ENCODE assay signal across 21 cellular contexts in the genomic region with DNA sequence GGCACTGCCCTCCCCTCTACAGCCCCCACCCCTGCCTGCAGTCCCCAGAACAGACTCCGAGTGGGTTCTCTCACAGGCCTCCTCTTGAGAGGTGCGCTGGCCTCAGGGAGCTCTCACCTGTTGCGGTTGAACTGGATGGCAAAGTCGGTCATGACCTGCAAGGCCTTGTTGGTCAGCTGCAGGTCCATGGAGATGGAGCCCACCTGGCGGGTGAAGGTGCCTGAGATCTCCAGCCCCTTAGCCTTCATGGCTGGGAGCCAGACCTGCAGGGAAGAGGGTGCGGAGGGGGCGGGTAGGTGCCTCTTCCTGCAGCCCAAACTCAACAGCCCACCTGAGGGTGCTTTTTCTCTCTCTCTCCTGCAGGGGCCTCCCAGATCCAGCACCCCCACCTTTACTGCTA. TPM values are rescaled to one million over a fixed set of nuclear protein-coding genes. Genes with fewer than 3 reads are reported as not detected.
"Had no signal": no experiment of that assay in that cellular context is flagged by ENCODE, and none has a peak within 500 bp of the region (broad histone marks: within the 10 kb centered on the region; RNA-seq: fewer than 3 reads in every experiment).

No MANE protein-coding gene starts in this region.

- H3K27me3 ChIP-seq: adrenal gland, breast epithelium, MG63 had no signal

- H3K36me3 ChIP-seq: breast epithelium had no signal

- H3K9me3 Mint-ChIP-seq: activated CD4-positive, alpha-beta memory T cell treated with anti-CD3 and anti-CD28 coated beads, Interleukin-2, amount 10 ng/mL, durations not matched to agents 7 days and 5 days; activated CD4-positive, alpha-beta T cell treated with anti-CD3 and anti-CD28 coated beads, Interleukin-2, amount 10 ng/mL, durations not matched to agents 7 days and 5 days; activated naive CD8-positive, alpha-beta T cell treated with anti-CD3 and anti-CD28 coated beads, Interleukin-2, amount 10 ng/mL, durations not matched to agents 7 days and 5 days; T-helper 1 cell treated with Interleukin-12 subunit alpha and Interleukin-12 subunit beta and Interleukin-4 antibody, amounts not matched to agents 30 μg/mL and 1 μg/mL, for 36 hours; WTC11 had no signal

- H3K27ac ChIP-seq: adrenal gland, PC-9 had no signal

- H3K4me1 Mint-ChIP-seq: activated CD4-positive, alpha-beta memory T cell treated with anti-CD3 and anti-CD28 coated beads, Interleukin-2, amount 10 ng/mL, durations not matched to agents 7 days and 5 days; activated CD4-positive, alpha-beta T cell treated with anti-CD3 and anti-CD28 coated beads, Interleukin-2, amount 10 ng/mL, durations not matched to agents 7 days and 5 days; activated naive CD8-positive, alpha-beta T cell treated with anti-CD3 and anti-CD28 coated beads, Interleukin-2, amount 10 ng/mL, durations not matched to agents 7 days and 5 days; WTC11 had no signal

- H3K4me3 ChIP-seq: adrenal gland, breast epithelium, MG63, PC-9 had no signal

- H3K27ac Mint-ChIP-seq: activated CD4-positive, alpha-beta memory T cell treated with anti-CD3 and anti-CD28 coated beads, Interleukin-2, amount 10 ng/mL, durations not matched to agents 7 days and 5 days; activated CD4-positive, alpha-beta T cell treated with anti-CD3 and anti-CD28 coated beads, Interleukin-2, amount 10 ng/mL, durations not matched to agents 7 days and 5 days; activated naive CD8-positive, alpha-beta T cell treated with anti-CD3 and anti-CD28 coated beads, Interleukin-2, amount 10 ng/mL, durations not matched to agents 7 days and 5 days; T-helper 1 cell treated with Interleukin-12 subunit alpha and Interleukin-12 subunit beta and Interleukin-4 antibody, amounts not matched to agents 30 μg/mL and 1 μg/mL, for 36 hours; WTC11 had no signal

- DNase-seq: activated CD4-positive, alpha-beta memory T cell treated with anti-CD3 and anti-CD28 coated beads, Interleukin-2, amount 10 ng/mL, durations not matched to agents 7 days and 5 days; activated CD4-positive, alpha-beta T cell treated with anti-CD3 and anti-CD28 coated beads, Interleukin-2, amount 10 ng/mL, durations not matched to agents 7 days and 5 days; activated CD4-positive, CD25-positive, alpha-beta regulatory T cell treated with anti-CD3 and anti-CD28 coated beads, Interleukin-2, amount 50 U/mL, for 72 hours; activated naive CD4-positive, alpha-beta T cell treated with anti-CD3 and anti-CD28 coated beads, Interleukin-2, amount 50 U/mL, for 16 hours; activated naive CD8-positive, alpha-beta T cell treated with anti-CD3 and anti-CD28 coated beads, Interleukin-2, amount 10 ng/mL, durations not matched to agents 7 days and 5 days; activated T-cell treated with anti-CD3 and anti-CD28 coated beads for 4 hours; activated T-cell treated with anti-CD3 and anti-CD28 coated beads, Interleukin-2, amount 50 U/mL, for 48 hours; adrenal gland; aorta; central memory CD4-positive, alpha-beta T cell; MG63; NCI-H1105; NCI-H1436; NCI-H1694 treated with DMSO at 0.1 percent for 48 hours; NCI-H446; NCI-H524; PC-9 had no signal

- H3K27me3 Mint-ChIP-seq: activated CD4-positive, alpha-beta memory T cell treated with anti-CD3 and anti-CD28 coated beads, Interleukin-2, amount 10 ng/mL, durations not matched to agents 7 days and 5 days; activated CD4-positive, alpha-beta T cell treated with anti-CD3 and anti-CD28 coated beads, Interleukin-2, amount 10 ng/mL, durations not matched to agents 7 days and 5 days; activated naive CD8-positive, alpha-beta T cell treated with anti-CD3 and anti-CD28 coated beads, Interleukin-2, amount 10 ng/mL, durations not matched to agents 7 days and 5 days had no signal

- ATAC-seq: WTC11 had no signal

- H3K4me2 ChIP-seq: PC-9 had no signal

- H2AFZ ChIP-seq: PC-9 had no signal

- H3K4me3 Mint-ChIP-seq: activated CD4-positive, alpha-beta memory T cell treated with anti-CD3 and anti-CD28 coated beads, Interleukin-2, amount 10 ng/mL, durations not matched to agents 7 days and 5 days; activated CD4-positive, alpha-beta T cell treated with anti-CD3 and anti-CD28 coated beads, Interleukin-2, amount 10 ng/mL, durations not matched to agents 7 days and 5 days; activated naive CD8-positive, alpha-beta T cell treated with anti-CD3 and anti-CD28 coated beads, Interleukin-2, amount 10 ng/mL, durations not matched to agents 7 days and 5 days; T-helper 1 cell treated with Interleukin-12 subunit alpha and Interleukin-12 subunit beta and Interleukin-4 antibody, amounts not matched to agents 30 μg/mL and 1 μg/mL, for 36 hours; WTC11 had no signal

- H3K9me3 ChIP-seq: adrenal gland, breast epithelium, MG63 had no signal

RNA-seq across cellular contexts. Expression of gene RASL10A, which starts 18.7 kb away (rescaled TPM):
- total RNA-seq: PC-9, SK-MEL-5 had no signal
